In genomic region chr17:55672010-55672409, GRCh38 we compare ENCODE assay signal across 12 cellular contexts. TPM values are rescaled to one million over a fixed set of nuclear protein-coding genes. Genes with fewer than 3 reads are reported as not detected.
DNase-seq lines count a peak whose midpoint lies in the region; ATAC-seq and TF ChIP-seq lines count a peak whose summit lies in the region.
"Not testable (repeated sequence)": the region's sequence is repeated elsewhere in the genome, so short reads cannot be mapped to it uniquely, and the experiment has no call there.
"Had no signal": no experiment of that assay in that cellular context is flagged by ENCODE, and none has a peak within 500 bp of the region (broad histone marks: within the 10 kb centered on the region; RNA-seq: fewer than 3 reads in every experiment).

No MANE protein-coding gene starts in this region.

- not testable (repeated sequence) for H3K36me3 ChIP-seq in esophagus squamous epithelium; lower lobe of right lung; psoas muscle (ENCODE audit: insufficient read depth in 1 of 2, low read depth in 1 of 2); transverse colon; vagina

- not testable (repeated sequence) for H3K4me3 ChIP-seq in HL-60 (replicated peaks; ENCODE audit: insufficient read depth, low read length); esophagus squamous epithelium; lower lobe of right lung; psoas muscle; transverse colon; vagina

- H3K9me3 ChIP-seq in esophagus squamous epithelium, lower lobe of right lung, psoas muscle, transverse colon, vagina: not testable (repeated sequence)

- peaks cover 53% of the 10 kb centered on the region for H3K4me1 Mint-ChIP-seq in CD14-positive monocyte

- TF ChIP-seq POLR2A in esophagus squamous epithelium (IDR thresholded peaks at IDR 0.05); transverse colon (IDR thresholded peaks at IDR 0.05); vagina (IDR thresholded peaks at IDR 0.05): not testable (repeated sequence)

- not testable (repeated sequence) for H3K27me3 Mint-ChIP-seq in CD14-positive monocyte (ENCODE audit: low read depth in 3 of 3)

- not testable (repeated sequence) for H3K4me3 Mint-ChIP-seq in CD14-positive monocyte

- H3K27ac Mint-ChIP-seq in CD14-positive monocyte, result peak overlapping the region; percentile 87 to 97 (median 95)

- peak overlapping the region; percentile 81 for H3K27ac ChIP-seq in HL-60 (replicated peaks)
- H3K27ac ChIP-seq in esophagus squamous epithelium, result peak overlapping the region in 3 of 4 donors; percentile 18 to 68 (median 47)
- peak overlapping the region; percentile 34 for H3K27ac ChIP-seq in lower lobe of right lung
- peak overlapping the region; percentile 12 for H3K27ac ChIP-seq in psoas muscle
- peak overlapping the region; percentile 15 to 33 (median 21) for H3K27ac ChIP-seq in transverse colon
- H3K27ac ChIP-seq in vagina, result peak overlapping the region; percentile 61

- TF ChIP-seq EP300 in transverse colon (IDR thresholded peaks at IDR 0.05; ENCODE audit: low read depth), result not testable (repeated sequence)

- H3K9me3 Mint-ChIP-seq in CD14-positive monocyte, result not testable (repeated sequence)

- not testable (repeated sequence) for DNase-seq in CD14-positive monocyte (ENCODE audit: low spot score); HL-60 (ENCODE audit: low read depth in 1 of 2, low spot score in 1 of 2); esophagus squamous epithelium (lab: John Stamatoyannopoulos, UW); lower lobe of right lung; psoas muscle; transverse colon; vagina (ENCODE audit: extremely low spot score in 2 of 2)

- in situ Hi-C loops in transverse colon (cut with MboI; ENCODE audit: low pct_ligation_motif_present in 1 of 4, low pct_unique_long_range_greater_than_20kb in 1 of 4, low sequenced_read_pairs in 3 of 4), result not testable (repeated sequence)

- not testable (repeated sequence) for H3K27me3 ChIP-seq in HL-60 (ENCODE audit: insufficient read depth, poor library complexity, severe bottlenecking); esophagus squamous epithelium; lower lobe of right lung (ENCODE audit: low read depth); psoas muscle (ENCODE audit: insufficient read depth in 3 of 3, low read length in 2 of 3); transverse colon; vagina

- H3K4me1 ChIP-seq in esophagus squamous epithelium (peaks cover 0 to 12% (median 3%) of the 10 kb centered on the region in 3 donors), lower lobe of right lung (peaks cover 28% of the 10 kb centered on the region), transverse colon (peaks cover 0 to 13% (median 0%) of the 10 kb centered on the region in 4 donors), vagina (peaks cover 15% of the 10 kb centered on the region)
- H3K4me1 ChIP-seq in psoas muscle, result not testable (repeated sequence)

- not testable (repeated sequence) for ATAC-seq in lower lobe of right lung, psoas muscle

- intact Hi-C loops in CD14-positive monocyte (cut with micrococcal nuclease); esophagus squamous epithelium (cut with DNase I); lower lobe of right lung (cut with DNase I); transverse colon (cut with DNase I; ENCODE audit: low total_unique reads); vagina (cut with DNase I): not testable (repeated sequence)
- intact Hi-C loops in psoas muscle (cut with DNase I), result loop anchor here in 1 of 2 donors (5.0 kb wide), 1 partner anchor 65 kb away; no protein-coding TSS in a partner anchor

- TF ChIP-seq CTCF in CD14-positive monocyte (IDR thresholded peaks at IDR 0.05); HL-60 (IDR thresholded peaks at IDR 0.05; ENCODE audit: insufficient read depth, low read length); esophagus squamous epithelium (IDR thresholded peaks at IDR 0.05); lower lobe of right lung (IDR thresholded peaks at IDR 0.05); psoas muscle (IDR thresholded peaks at IDR 0.05); transverse colon (IDR thresholded peaks at IDR 0.05); vagina (IDR thresholded peaks at IDR 0.05): not testable (repeated sequence)

- not testable (repeated sequence) for H3K36me3 Mint-ChIP-seq in CD14-positive monocyte

RNA-seq across cellular contexts. Expression of gene TMEM100, which starts 50.7 kb away (rescaled TPM):
- polyA plus RNA-seq in CD14-positive monocyte, result not detected
- total RNA-seq in esophagus squamous epithelium, result 1 to 10 TPM in 3 of 4 donors, not detected in 1; 1.1 to 7.8 (median 3.1) TPM
- total RNA-seq in lower lobe of right lung, result 443 TPM
- 1 to 10 TPM; 2.3 to 8.2 (median 4.9) TPM for total RNA-seq in psoas muscle
- polyA plus RNA-seq in psoas muscle, result 10 to 100 TPM in 2 of 3 donors, 1 to 10 TPM in 1; 2.3 to 79.9 (median 13.3) TPM
- total RNA-seq in transverse colon, result 1 to 10 TPM in 2 of 4 donors, under 1 TPM in 1, not detected in 1; 1.00 to 7.8 (median 4.1) TPM
- 20.6 TPM for total RNA-seq in vagina
- total RNA-seq: Caco-2; CD4-positive, CD25-positive, alpha-beta regulatory T cell; CD8-positive, alpha-beta T cell; GM12878 had no signal
- polyA plus RNA-seq: A549; CD4-positive, CD25-positive, alpha-beta regulatory T cell; GM12878 had no signal

Comparison
In these comparisons a context has a peak if more than half of its experiments do, and no peak if none do; other contexts are left out.
1. H3K27ac ChIP-seq: peak in every context shown above with its lines; median percentile 81 in HL-60; 61 in vagina; 47 in esophagus squamous epithelium; 34 in lower lobe of right lung; 21 in transverse colon; 12 in psoas muscle.
2. RNA of gene TMEM100, which starts 50.7 kb away (total RNA-seq): 443 TPM in lower lobe of right lung (single experiment); 20.6 TPM in vagina (single experiment), 2.3 to 8.2 TPM in psoas muscle, 1.00 to 7.8 TPM in transverse colon and 1.1 to 7.8 TPM in esophagus squamous epithelium; every median in the first group is over 10 times any median in the second.